10 cellular contexts compared by ENCODE assay signal in genomic region chr10:49114718-49115014, GRCh38. TPM values are rescaled to one million over a fixed set of nuclear protein-coding genes. Genes with fewer than 3 reads are reported as not detected.
DNase-seq lines count a peak whose midpoint lies in the region; ATAC-seq and TF ChIP-seq lines count a peak whose summit lies in the region.
"Had no signal": no experiment of that assay in that cellular context is flagged by ENCODE, and none has a peak within 500 bp of the region (broad histone marks: within the 10 kb centered on the region; RNA-seq: fewer than 3 reads in every experiment).

No MANE protein-coding gene starts in this region.

- H3K9me3 ChIP-seq in HAP-1 (no peaks in the 10 kb centered on the region), iPS-18a (ENCODE audit: control insufficient read depth, low read depth, low read length) (no peaks in the 10 kb centered on the region), skeletal muscle satellite cell (replicated peaks; ENCODE audit: low read length) (no peaks in the 10 kb centered on the region)
- H3K9me3 ChIP-seq: mucosa of descending colon had no signal

- H3K36me3 ChIP-seq in HAP-1 (replicated peaks), result no peaks in the 10 kb centered on the region
- H3K36me3 ChIP-seq in iPS-18a (ENCODE audit: control insufficient read depth, low read depth, low read length), result no peaks in the 10 kb centered on the region
- no peaks in the 10 kb centered on the region for H3K36me3 ChIP-seq in skeletal muscle satellite cell (ENCODE audit: insufficient read depth, low read length)

- H3K4me2 ChIP-seq in skeletal muscle satellite cell (ENCODE audit: low read length), result peak overlapping the region; percentile 79

- TF ChIP-seq CTCF in astrocyte of the cerebellum (IDR thresholded peaks at IDR 0.05; ENCODE audit: low read depth, low read length, missing control alignments), result no peak

- in situ Hi-C loops in HAP-1 (cut with MboI; ENCODE audit: low sequenced_read_pairs) (no loop called here), astrocyte of the cerebellum (cut with HindIII; ENCODE audit: low sequenced_read_pairs) (no loop called here)

- no peak for ATAC-seq in HG03175 (IDR thresholded peaks at IDR 0.05; ENCODE audit: unreplicated experiment)
- no peak for ATAC-seq in HG03520 (IDR thresholded peaks at IDR 0.05; ENCODE audit: unreplicated experiment)
- ATAC-seq: mucosa of descending colon had no signal

- H3K9ac ChIP-seq in iPS-18a (ENCODE audit: low read length), result no peak overlapping the region
- peak overlapping the region; percentile 61 for H3K9ac ChIP-seq in skeletal muscle satellite cell (ENCODE audit: low read depth, low read length)

- no peak for DNase-seq in HAP-1 (ENCODE audit: low spot score in 2 of 2)
- DNase-seq in astrocyte of the cerebellum (ENCODE audit: low read depth), result no peak
- DNase-seq in Kasumi-1 (lab: John Stamatoyannopoulos, UW), result no peak
- DNase-seq in SW 1271 (lab: John Stamatoyannopoulos, UW), result no peak
- DNase-seq: mucosa of descending colon, NCI-H510A had no signal

- H3K4me1 ChIP-seq in HAP-1 (no peaks in the 10 kb centered on the region), iPS-18a (ENCODE audit: control insufficient read depth, low read depth, low read length) (no peaks in the 10 kb centered on the region), skeletal muscle satellite cell (ENCODE audit: control insufficient read depth, insufficient read depth, low read length) (peaks cover 12% of the 10 kb centered on the region)

- H3K4me3 ChIP-seq in HAP-1 (peak overlapping the region; percentile 21), astrocyte of the cerebellum (ENCODE audit: low read depth, low read length) (peak overlapping the region; percentile 55), iPS-18a (ENCODE audit: low read length) (peak overlapping the region; percentile 62), skeletal muscle satellite cell (ENCODE audit: low read length) (peak overlapping the region; percentile 65)
- H3K4me3 ChIP-seq: mucosa of descending colon had no signal

- H3K27ac ChIP-seq in iPS-18a (ENCODE audit: low read length), result no peak overlapping the region

- H3K27me3 ChIP-seq in HAP-1 (ENCODE audit: low read depth), result no peaks in the 10 kb centered on the region
- H3K27me3 ChIP-seq in iPS-18a (ENCODE audit: control insufficient read depth, insufficient read depth, low read length), result peaks cover 14% of the 10 kb centered on the region
- H3K27me3 ChIP-seq in skeletal muscle satellite cell (ENCODE audit: control insufficient read depth, insufficient read depth, low read length), result peaks cover 55% of the 10 kb centered on the region

RNA-seq across cellular contexts. Expression of gene VSTM4, which starts 0.7 kb away (rescaled TPM):
- 0.51 and 1.5 TPM in 2 replicates for total RNA-seq in skeletal muscle satellite cell (2012; rRNA removed)

RNA-seq across cellular contexts. Expression of gene FAM170B, which starts 19.2 kb away (rescaled TPM):
- total RNA-seq in skeletal muscle satellite cell (2012; rRNA removed), result not detected in 2 replicates
- total RNA-seq: mucosa of descending colon had no signal
